Comparison of ENCODE assay signal across 1 cellular context in genomic region chr5:177355868-177356168, GRCh38.
A peak's percentile ranks its signal among the peaks of the same experiment; 100 is the strongest.
TF ChIP-seq lines count a peak whose summit lies in the region.

No MANE protein-coding gene starts in this region.

TF ChIP-seq in HepG2, 621 proteins besides CTCF, POLR2A, EP300 and RAD21:
- TF ChIP-seq HOXA7 (CRISPR knock-in tag; IDR thresholded peaks at IDR 0.05) (no peak), NFYC (CRISPR knock-in tag; IDR thresholded peaks at IDR 0.05) (peak; percentile 42; the same call in 1 of the 2 replicates), MNT (IDR thresholded peaks at IDR 0.05) (peak; percentile 46), SAP130 (CRISPR knock-in tag; IDR thresholded peaks at IDR 0.05; ENCODE audit: low read depth) (0 out of 2 replicates have a peak, but pooled peaks have one; percentile 13), ZNF350 (CRISPR knock-in tag; IDR thresholded peaks at IDR 0.05; ENCODE audit: borderline replicate concordance, low read depth) (no peak), ZNF143 (CRISPR knock-in tag; IDR thresholded peaks at IDR 0.05) (peak; percentile 57; the same call in 1 of the 2 replicates), USF2 (IDR thresholded peaks at IDR 0.05; ENCODE audit: low read depth, low read length) (peak; percentile 68), USF2 (CRISPR knock-in tag; IDR thresholded peaks at IDR 0.05; ENCODE audit: borderline replicate concordance) (peak; percentile 67; the same call in 1 of the 2 replicates), AKAP8 (CRISPR knock-in tag; IDR thresholded peaks at IDR 0.05) (no peak), NFYB (CRISPR knock-in tag; IDR thresholded peaks at IDR 0.05) (peak; percentile 56), ZNF513 (CRISPR knock-in tag; conservative IDR thresholded peaks at IDR 0.05) (no peak)
